ENCODE assay signal across 21 cellular contexts in the genomic region with DNA sequence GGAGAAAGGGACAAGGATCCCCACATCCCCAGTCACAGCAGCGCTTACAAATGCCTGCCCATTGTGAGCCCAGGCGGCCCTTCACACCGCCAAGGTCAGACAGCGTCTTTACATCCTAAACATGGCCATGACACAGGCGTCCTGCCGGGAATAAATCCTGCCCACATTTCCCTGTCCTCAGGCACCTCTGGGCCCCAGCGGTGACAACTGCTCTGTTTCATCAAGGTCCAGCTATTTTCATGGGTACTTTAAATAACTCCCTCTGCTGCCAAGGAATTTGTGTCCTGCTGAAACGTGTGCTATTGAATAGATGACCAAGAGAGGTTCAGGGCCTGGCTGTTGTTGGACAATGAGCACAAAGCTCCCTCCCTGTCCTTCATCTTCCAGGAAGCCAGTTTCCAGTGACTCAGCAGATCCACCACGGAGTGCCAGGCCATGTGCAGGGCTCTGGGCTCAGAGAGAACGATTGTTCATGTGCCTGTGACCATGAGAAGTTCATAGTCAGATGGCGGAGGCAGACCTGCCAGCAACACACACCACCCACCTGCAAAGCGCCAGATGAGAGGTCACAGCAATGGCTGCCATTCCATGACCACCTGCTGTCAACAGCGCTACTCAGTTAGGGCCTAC.
A peak's percentile ranks its signal among the peaks of the same experiment; 100 is the strongest.
DNase-seq lines count a peak whose midpoint lies in the region; ATAC-seq, FAIRE-seq and TF ChIP-seq lines count a peak whose summit lies in the region.
"Had no signal": no experiment of that assay in that cellular context is flagged by ENCODE, and none has a peak within 500 bp of the region (broad histone marks: within the 10 kb centered on the region; RNA-seq: fewer than 3 reads in every experiment).

No MANE protein-coding gene starts in this region.

- peak; percentile 46 for DNase-seq in MG63
- DNase-seq in bronchial epithelial cell (ENCODE audit: low read depth): no peak
- no peak for DNase-seq in keratinocyte (ENCODE audit: low read depth, low spot score)
- DNase-seq in activated naive CD8-positive, alpha-beta T cell treated with anti-CD3 and anti-CD28 coated beads, Interleukin-2, amount 50 U/mL, for 24 hours: no peak
- no peak for DNase-seq in medulla oblongata (ENCODE audit: extremely low spot score)
- DNase-seq in Peyer's patch: no peak
- DNase-seq: activated CD4-positive, alpha-beta T cell treated with anti-CD3 and anti-CD28 coated beads, Interleukin-2, amount 10 ng/mL, durations not matched to agents 24 days and 14 days; body of pancreas; glutamatergic neuron; MV-4-11; NCI-H345; small intestine; T-helper 17 cell had no signal

- FAIRE-seq in bronchial epithelial cell (lab: Jason Lieb, UNC) (peak; percentile 89), keratinocyte (lab: Jason Lieb, UNC) (no peak)
- FAIRE-seq: endometrium, G401.6, H54, small intestine had no signal

- H3K27me3 Mint-ChIP-seq in stimulated activated memory B cell treated with anti-CD40 and anti-IgM and Interleukin-4, amounts not matched to agents 10 μg/mL and 1 μg/mL and 100 μg/mL, for 72 hours: peaks cover 41% of the 10 kb centered on the region
- peaks cover 6% of the 10 kb centered on the region for H3K27me3 Mint-ChIP-seq in activated naive CD8-positive, alpha-beta T cell treated with anti-CD3 and anti-CD28 coated beads, Interleukin-2, amount 50 U/mL, for 24 hours

- no peak overlapping the region for H3K9ac ChIP-seq in keratinocyte (ENCODE audit: control insufficient read depth, extremely low read depth, insufficient read depth, low read length)

- no peak overlapping the region for H3K4me3 Mint-ChIP-seq in stimulated activated memory B cell treated with anti-CD40 and anti-IgM and Interleukin-4, amounts not matched to agents 10 μg/mL and 1 μg/mL and 100 μg/mL, for 72 hours
- no peak overlapping the region for H3K4me3 Mint-ChIP-seq in activated naive CD8-positive, alpha-beta T cell treated with anti-CD3 and anti-CD28 coated beads, Interleukin-2, amount 50 U/mL, for 24 hours
- H3K4me3 Mint-ChIP-seq: activated CD4-positive, alpha-beta T cell treated with anti-CD3 and anti-CD28 coated beads, Interleukin-2, amount 10 ng/mL, durations not matched to agents 24 days and 14 days; activated T-helper 17 cell treated with anti-CD3 and anti-CD28 coated beads, Interleukin-2, amount 50 U/mL, for 72 hours; nephron; T-helper 17 cell had no signal

- peaks cover 2% of the 10 kb centered on the region for H3K9me1 ChIP-seq in keratinocyte (ENCODE audit: control insufficient read depth, extremely low read depth, insufficient read depth, low read length)

- H3K79me2 ChIP-seq in keratinocyte (ENCODE audit: control insufficient read depth, insufficient read depth, low read length): no peaks in the 10 kb centered on the region

- no peak overlapping the region for H3K4me2 ChIP-seq in keratinocyte (ENCODE audit: control insufficient read depth, extremely low read depth, insufficient read depth, low read depth, low read length)

- H3K9me3 Mint-ChIP-seq in stimulated activated memory B cell treated with anti-CD40 and anti-IgM and Interleukin-4, amounts not matched to agents 10 μg/mL and 1 μg/mL and 100 μg/mL, for 72 hours: peaks cover 5% of the 10 kb centered on the region
- no peaks in the 10 kb centered on the region for H3K9me3 Mint-ChIP-seq in activated naive CD8-positive, alpha-beta T cell treated with anti-CD3 and anti-CD28 coated beads, Interleukin-2, amount 50 U/mL, for 24 hours
- H3K9me3 Mint-ChIP-seq: activated CD4-positive, alpha-beta T cell treated with anti-CD3 and anti-CD28 coated beads, Interleukin-2, amount 10 ng/mL, durations not matched to agents 24 days and 14 days had no signal

- dilution Hi-C loops in keratinocyte (cut with MboI; ENCODE audit: extremely low pct_ligation_motif_present, low sequenced_read_pairs): no loop called here

- H3K27me3 ChIP-seq in MG63 (no peaks in the 10 kb centered on the region), bronchial epithelial cell (ENCODE audit: control insufficient read depth, insufficient read depth, low read length) (no peaks in the 10 kb centered on the region), keratinocyte (ENCODE audit: control insufficient read depth, extremely low read depth, insufficient read depth, low read length) (no peaks in the 10 kb centered on the region), Peyer's patch (no peaks in the 10 kb centered on the region)
- H3K27me3 ChIP-seq: body of pancreas had no signal

- no peak for TF ChIP-seq CTCF in bronchial epithelial cell (IDR thresholded peaks at IDR 0.05; ENCODE audit: insufficient read depth, low read length, severe bottlenecking)
- TF ChIP-seq CTCF in keratinocyte (optimal IDR thresholded peaks at IDR 0.05 in 1 of 3, IDR thresholded peaks at IDR 0.05 in 1 of 3, conservative IDR thresholded peaks at IDR 0.05 in 1 of 3; ENCODE audit: extremely low read depth in 1 of 3, insufficient read depth in 2 of 3, low read length in 3 of 3): no peak
- TF ChIP-seq CTCF in Peyer's patch (IDR thresholded peaks at IDR 0.05): no peak

- H3K4me1 ChIP-seq in keratinocyte (ENCODE audit: control insufficient read depth, extremely low read depth, insufficient read depth, low read length): peaks cover 34% of the 10 kb centered on the region
- H3K4me1 ChIP-seq in Peyer's patch: no peaks in the 10 kb centered on the region
- H3K4me1 ChIP-seq: body of pancreas had no signal

- peak overlapping the region; percentile 8 for H2AFZ ChIP-seq in keratinocyte (ENCODE audit: control insufficient read depth, low read length)

- H3K27ac ChIP-seq in keratinocyte (ENCODE audit: control insufficient read depth, insufficient read depth, low read length) (no peak overlapping the region), Peyer's patch (no peak overlapping the region)
- H3K27ac ChIP-seq: body of pancreas, C4-2B had no signal

- ATAC-seq in stimulated activated memory B cell treated with anti-CD40 and anti-IgM and Interleukin-4, amounts not matched to agents 10 μg/mL and 1 μg/mL and 100 μg/mL, for 72 hours: peak; percentile 17
- ATAC-seq in activated naive CD8-positive, alpha-beta T cell treated with anti-CD3 and anti-CD28 coated beads, Interleukin-2, amount 50 U/mL, for 24 hours: no peak
- ATAC-seq in HG03097 (IDR thresholded peaks at IDR 0.05; ENCODE audit: low FRiP score, unreplicated experiment): no peak
- ATAC-seq: activated T-helper 17 cell treated with anti-CD3 and anti-CD28 coated beads, Interleukin-2, amount 50 U/mL, for 72 hours; body of pancreas; T-helper 17 cell had no signal

- H4K20me1 ChIP-seq in keratinocyte (ENCODE audit: control insufficient read depth, extremely low read depth, insufficient read depth, low read length): no peaks in the 10 kb centered on the region

- no peak for TF ChIP-seq POLR2A in Peyer's patch (IDR thresholded peaks at IDR 0.05)

- no peaks in the 10 kb centered on the region for H3K36me3 Mint-ChIP-seq in stimulated activated memory B cell treated with anti-CD40 and anti-IgM and Interleukin-4, amounts not matched to agents 10 μg/mL and 1 μg/mL and 100 μg/mL, for 72 hours
- H3K36me3 Mint-ChIP-seq in activated naive CD8-positive, alpha-beta T cell treated with anti-CD3 and anti-CD28 coated beads, Interleukin-2, amount 50 U/mL, for 24 hours (ENCODE audit: low read depth): no peaks in the 10 kb centered on the region

- no peak overlapping the region for H3K4me3 ChIP-seq in MG63
- no peak overlapping the region for H3K4me3 ChIP-seq in bronchial epithelial cell (ENCODE audit: low read depth, low read length)
- no peak overlapping the region for H3K4me3 ChIP-seq in keratinocyte (ENCODE audit: control insufficient read depth in 2 of 3, extremely low read depth in 1 of 3, insufficient read depth in 2 of 3, low read depth in 1 of 3, low read length in 3 of 3)
- H3K4me3 ChIP-seq in Peyer's patch: no peak overlapping the region
- H3K4me3 ChIP-seq: body of pancreas had no signal

- H3K4me1 Mint-ChIP-seq in stimulated activated memory B cell treated with anti-CD40 and anti-IgM and Interleukin-4, amounts not matched to agents 10 μg/mL and 1 μg/mL and 100 μg/mL, for 72 hours: no peaks in the 10 kb centered on the region
- no peaks in the 10 kb centered on the region for H3K4me1 Mint-ChIP-seq in activated naive CD8-positive, alpha-beta T cell treated with anti-CD3 and anti-CD28 coated beads, Interleukin-2, amount 50 U/mL, for 24 hours
- H3K4me1 Mint-ChIP-seq: activated CD4-positive, alpha-beta T cell treated with anti-CD3 and anti-CD28 coated beads, Interleukin-2, amount 10 ng/mL, durations not matched to agents 24 days and 14 days; activated T-helper 17 cell treated with anti-CD3 and anti-CD28 coated beads, Interleukin-2, amount 50 U/mL, for 72 hours; T-helper 17 cell had no signal

- H3K9me3 ChIP-seq in MG63: no peaks in the 10 kb centered on the region
- no peaks in the 10 kb centered on the region for H3K9me3 ChIP-seq in keratinocyte (ENCODE audit: control insufficient read depth, low read depth, low read length)
- H3K9me3 ChIP-seq in Peyer's patch: no peaks in the 10 kb centered on the region
- H3K9me3 ChIP-seq: body of pancreas had no signal

- no peak overlapping the region for H3K27ac Mint-ChIP-seq in stimulated activated memory B cell treated with anti-CD40 and anti-IgM and Interleukin-4, amounts not matched to agents 10 μg/mL and 1 μg/mL and 100 μg/mL, for 72 hours
- H3K27ac Mint-ChIP-seq in activated naive CD8-positive, alpha-beta T cell treated with anti-CD3 and anti-CD28 coated beads, Interleukin-2, amount 50 U/mL, for 24 hours: no peak overlapping the region
- H3K27ac Mint-ChIP-seq: activated CD4-positive, alpha-beta T cell treated with anti-CD3 and anti-CD28 coated beads, Interleukin-2, amount 10 ng/mL, durations not matched to agents 24 days and 14 days; activated T-helper 17 cell treated with anti-CD3 and anti-CD28 coated beads, Interleukin-2, amount 50 U/mL, for 72 hours; T-helper 17 cell had no signal

- H3K36me3 ChIP-seq in MG63: no peaks in the 10 kb centered on the region
- no peaks in the 10 kb centered on the region for H3K36me3 ChIP-seq in bronchial epithelial cell (ENCODE audit: control insufficient read depth, insufficient read depth, low read length)
- no peaks in the 10 kb centered on the region for H3K36me3 ChIP-seq in keratinocyte (ENCODE audit: control insufficient read depth in 2 of 2, extremely low read depth in 1 of 2, insufficient read depth in 2 of 2, low read length in 2 of 2)
- H3K36me3 ChIP-seq in Peyer's patch: no peaks in the 10 kb centered on the region
